Comparison of ENCODE assay signal across 9 cellular contexts in the genomic region with DNA sequence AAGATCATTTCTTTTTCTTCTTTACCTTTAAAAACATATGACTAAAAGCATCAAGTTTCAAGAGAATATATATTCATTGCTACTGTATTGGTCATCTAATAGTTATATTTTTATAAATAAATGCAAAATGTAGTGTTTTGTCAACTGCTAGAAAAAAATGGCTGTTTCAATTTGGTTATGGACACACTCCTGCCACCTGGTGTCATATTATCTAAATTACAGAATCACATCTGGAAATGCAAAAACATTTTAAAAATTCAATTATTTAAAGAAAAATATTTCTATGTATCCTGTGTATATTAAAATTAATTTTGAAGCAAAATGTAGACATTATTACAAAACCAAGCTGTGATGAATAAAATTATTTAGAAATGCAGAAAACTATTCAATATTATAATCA.
DNase-seq lines count a peak whose midpoint lies in the region; ATAC-seq and TF ChIP-seq lines count a peak whose summit lies in the region.
"Had no signal": no experiment of that assay in that cellular context is flagged by ENCODE, and none has a peak within 500 bp of the region (broad histone marks: within the 10 kb centered on the region; RNA-seq: fewer than 3 reads in every experiment).

No MANE protein-coding gene starts in this region.

- TF ChIP-seq CTCF in GM20000 (IDR thresholded peaks at IDR 0.05; ENCODE audit: extremely low read depth, missing control alignments) (peak; percentile 11), adrenal gland (IDR thresholded peaks at IDR 0.05) (peak; percentile 22 to 57 (median 45)), kidney epithelial cell (IDR thresholded peaks at IDR 0.05; ENCODE audit: insufficient read depth, low read length, poor library complexity, severe bottlenecking) (peak; percentile 19)

- H3K27me3 ChIP-seq in adrenal gland (no peaks in the 10 kb centered on the region), kidney epithelial cell (ENCODE audit: control insufficient read depth, insufficient read depth, low read length) (no peaks in the 10 kb centered on the region)

- no peak overlapping the region for H3K27ac Mint-ChIP-seq in activated naive CD4-positive, alpha-beta T cell treated with anti-CD3 and anti-CD28 coated beads, Interleukin-2, amount 50 U/mL, for 72 hours
- H3K27ac Mint-ChIP-seq in activated CD4-positive, alpha-beta T cell treated with anti-CD3 and anti-CD28 coated beads, Interleukin-2, amount 10 ng/mL, durations not matched to agents 24 days and 14 days, result no peak overlapping the region

- no peaks in the 10 kb centered on the region for H3K27me3 Mint-ChIP-seq in activated CD4-positive, alpha-beta T cell treated with anti-CD3 and anti-CD28 coated beads, Interleukin-2, amount 10 ng/mL, durations not matched to agents 24 days and 14 days

- H3K4me3 Mint-ChIP-seq in activated CD4-positive, alpha-beta T cell treated with anti-CD3 and anti-CD28 coated beads, Interleukin-2, amount 10 ng/mL, durations not matched to agents 24 days and 14 days, result no peak overlapping the region

- no peaks in the 10 kb centered on the region for H3K9me3 ChIP-seq in adrenal gland (replicated peaks in 1 of 3)

- no peak overlapping the region for H3K27ac ChIP-seq in adrenal gland

- DNase-seq in AG08396 (ENCODE audit: low spot score) (peak; percentile 16), GM20000 (ENCODE audit: low spot score) (peak; percentile 11), adrenal gland (no peak), kidney epithelial cell (ENCODE audit: low read depth) (no peak), NK-92 (lab: John Stamatoyannopoulos, UW; ENCODE audit: unreplicated experiment) (no peak)
- DNase-seq in activated naive CD4-positive, alpha-beta T cell treated with anti-CD3 and anti-CD28 coated beads, Interleukin-2, amount 50 U/mL, for 72 hours (ENCODE audit: low spot score in 2 of 2), result no peak
- DNase-seq in activated CD4-positive, alpha-beta T cell treated with anti-CD3 and anti-CD28 coated beads, Interleukin-2, amount 10 ng/mL, durations not matched to agents 24 days and 14 days, result no peak
- DNase-seq: KG1 had no signal

- no peaks in the 10 kb centered on the region for H3K4me1 Mint-ChIP-seq in activated CD4-positive, alpha-beta T cell treated with anti-CD3 and anti-CD28 coated beads, Interleukin-2, amount 10 ng/mL, durations not matched to agents 24 days and 14 days

- H3K36me3 Mint-ChIP-seq in activated naive CD4-positive, alpha-beta T cell treated with anti-CD3 and anti-CD28 coated beads, Interleukin-2, amount 50 U/mL, for 72 hours, result no peaks in the 10 kb centered on the region
- H3K36me3 Mint-ChIP-seq in activated CD4-positive, alpha-beta T cell treated with anti-CD3 and anti-CD28 coated beads, Interleukin-2, amount 10 ng/mL, durations not matched to agents 24 days and 14 days (ENCODE audit: low read depth), result no peaks in the 10 kb centered on the region

- H3K4me1 ChIP-seq in adrenal gland (replicated peaks in 1 of 2), result no peaks in the 10 kb centered on the region

- ATAC-seq in activated naive CD4-positive, alpha-beta T cell treated with anti-CD3 and anti-CD28 coated beads, Interleukin-2, amount 50 U/mL, for 72 hours, result no peak
- no peak for ATAC-seq in GM21515 (IDR thresholded peaks at IDR 0.05; ENCODE audit: unreplicated experiment)

- intact Hi-C loops in adrenal gland (cut with DNase I), result loop anchor here in 1 of 2 donors (10.0 kb wide), 1 partner anchor 737 kb away; no protein-coding TSS in a partner anchor
- intact Hi-C loops in activated CD4-positive, alpha-beta T cell treated with anti-CD3 and anti-CD28 coated beads, Interleukin-2, amount 10 ng/mL, durations not matched to agents 24 days and 14 days (cut with micrococcal nuclease), result loop anchor here (10.0 kb wide), 1 partner anchor 737 kb away; no protein-coding TSS in a partner anchor

- no peaks in the 10 kb centered on the region for H3K9me3 Mint-ChIP-seq in activated naive CD4-positive, alpha-beta T cell treated with anti-CD3 and anti-CD28 coated beads, Interleukin-2, amount 50 U/mL, for 72 hours
- no peaks in the 10 kb centered on the region for H3K9me3 Mint-ChIP-seq in activated CD4-positive, alpha-beta T cell treated with anti-CD3 and anti-CD28 coated beads, Interleukin-2, amount 10 ng/mL, durations not matched to agents 24 days and 14 days

- TF ChIP-seq POLR2A in adrenal gland (IDR thresholded peaks at IDR 0.05), result no peak

- H3K4me3 ChIP-seq in adrenal gland (no peak overlapping the region), kidney epithelial cell (ENCODE audit: low read depth, low read length) (no peak overlapping the region)

- H3K36me3 ChIP-seq in adrenal gland (replicated peaks in 1 of 2) (no peaks in the 10 kb centered on the region), kidney epithelial cell (ENCODE audit: control insufficient read depth, insufficient read depth, low read length) (no peaks in the 10 kb centered on the region)

Comparison
In these comparisons a context has a peak if more than half of its experiments do, and no peak if none do; other contexts are left out.
1. DNase-seq: peak in AG08396 (single experiment) and GM20000 (single experiment); none in adrenal gland (0 of 7), kidney epithelial cell (single experiment), activated naive CD4-positive, alpha-beta T cell treated with anti-CD3 and anti-CD28 coated beads, Interleukin-2, amount 50 U/mL, for 72 hours (0 of 2), activated CD4-positive, alpha-beta T cell treated with anti-CD3 and anti-CD28 coated beads, Interleukin-2, amount 10 ng/mL, durations not matched to agents 24 days and 14 days (single experiment) and NK-92 (single experiment).
2. Peak in every context shown above with its lines, with median percentiles within 50 percentile points of each other: CTCF ChIP-seq.